In the genomic region with DNA sequence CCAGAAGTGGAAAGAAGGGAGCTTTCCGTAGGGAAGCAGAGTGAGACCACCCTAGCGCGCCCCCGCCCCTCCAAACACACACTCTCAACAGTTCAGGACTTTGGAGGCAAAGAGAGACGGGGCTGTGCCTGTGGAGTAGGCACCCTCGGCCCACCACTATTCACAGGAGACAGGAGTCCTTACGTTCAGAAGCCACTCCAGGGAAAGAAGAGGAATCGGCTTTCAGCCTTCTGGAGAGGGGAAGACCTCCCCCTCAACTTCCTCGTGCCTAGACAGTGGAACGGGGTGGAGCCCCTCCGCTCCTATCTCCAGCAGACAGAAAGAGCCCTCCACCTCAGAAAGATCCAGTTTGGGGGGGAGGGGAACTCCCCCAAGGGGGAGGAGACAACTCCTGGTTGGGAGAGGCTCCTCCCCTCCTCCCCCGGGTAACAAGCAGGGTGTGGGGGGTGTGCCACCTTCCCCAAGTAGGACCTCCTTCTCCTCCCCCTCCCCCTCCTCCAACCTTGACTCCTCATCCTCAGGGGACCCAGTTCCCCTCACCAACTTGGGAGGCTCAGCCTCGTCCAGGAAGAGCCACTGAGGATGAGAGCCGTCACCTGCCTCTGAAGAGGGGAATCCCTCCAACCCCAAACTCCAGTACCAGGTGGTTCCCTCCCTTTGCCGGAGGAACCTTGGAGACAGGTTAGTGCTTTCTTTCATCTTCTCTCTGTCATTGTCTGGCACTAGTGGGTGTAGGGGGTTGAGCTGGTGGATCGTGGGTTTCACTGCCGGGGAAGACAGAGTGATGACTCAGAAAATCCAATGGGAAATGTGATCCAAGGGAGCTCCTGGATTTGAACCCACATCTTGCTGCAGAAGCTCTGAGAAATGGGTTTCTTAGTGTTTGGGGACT, we compare ENCODE assay signal across 1 cellular context.
A peak's percentile ranks its signal among the peaks of the same experiment; 100 is the strongest.
TF ChIP-seq lines count a peak whose summit lies in the region.

No MANE protein-coding gene starts in this region.

TF ChIP-seq in HEK293, 187 proteins besides CTCF, POLR2A, EP300 and RAD21 (continued from another document and continues in another):
- TF ChIP-seq, protein P1, sequence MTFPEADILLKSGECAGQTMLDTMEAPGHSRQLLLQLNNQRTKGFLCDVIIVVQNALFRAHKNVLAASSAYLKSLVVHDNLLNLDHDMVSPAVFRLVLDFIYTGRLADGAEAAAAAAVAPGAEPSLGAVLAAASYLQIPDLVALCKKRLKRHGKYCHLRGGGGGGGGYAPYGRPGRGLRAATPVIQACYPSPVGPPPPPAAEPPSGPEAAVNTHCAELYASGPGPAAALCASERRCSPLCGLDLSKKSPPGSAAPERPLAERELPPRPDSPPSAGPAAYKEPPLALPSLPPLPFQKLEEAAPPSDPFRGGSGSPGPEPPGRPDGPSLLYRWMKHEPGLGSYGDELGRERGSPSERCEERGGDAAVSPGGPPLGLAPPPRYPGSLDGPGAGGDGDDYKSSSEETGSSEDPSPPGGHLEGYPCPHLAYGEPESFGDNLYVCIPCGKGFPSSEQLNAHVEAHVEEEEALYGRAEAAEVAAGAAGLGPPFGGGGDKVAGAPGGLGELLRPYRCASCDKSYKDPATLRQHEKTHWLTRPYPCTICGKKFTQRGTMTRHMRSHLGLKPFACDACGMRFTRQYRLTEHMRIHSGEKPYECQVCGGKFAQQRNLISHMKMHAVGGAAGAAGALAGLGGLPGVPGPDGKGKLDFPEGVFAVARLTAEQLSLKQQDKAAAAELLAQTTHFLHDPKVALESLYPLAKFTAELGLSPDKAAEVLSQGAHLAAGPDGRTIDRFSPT (tag by site-specific recombination; IDR thresholded peaks at IDR 0.05): peak; percentile 81
- TF ChIP-seq ZBTB17 (tag by site-specific recombination; IDR thresholded peaks at IDR 0.05) (peak; percentile 76; the same call in 1 of the 2 replicates), IKZF3 (tag by site-specific recombination; IDR thresholded peaks at IDR 0.05) (peak; percentile 78), PRDM1 (tag by site-specific recombination; IDR thresholded peaks at IDR 0.05) (peak; percentile 40), ZBTB48 (tag by site-specific recombination; IDR thresholded peaks at IDR 0.05) (peak; percentile 27; the same call in 1 of the 2 replicates), SP7 (tag by site-specific recombination; IDR thresholded peaks at IDR 0.05) (no peak; the same call in 1 of the 2 replicates), ZNF155 (tag by site-specific recombination; IDR thresholded peaks at IDR 0.05) (no peak), ZFP69B (tag by site-specific recombination; IDR thresholded peaks at IDR 0.05) (no peak), ZNF248 (tag by site-specific recombination; IDR thresholded peaks at IDR 0.05) (no peak), ZNF530 (tag by site-specific recombination; IDR thresholded peaks at IDR 0.05; ENCODE audit: low read depth) (no peak), SCRT1 (tag by site-specific recombination; IDR thresholded peaks at IDR 0.05; ENCODE audit: borderline replicate concordance) (no peak), ZNF394 (tag by site-specific recombination; IDR thresholded peaks at IDR 0.05; ENCODE audit: borderline replicate concordance) (peak; percentile 10; the same call in 1 of the 2 replicates), OSR2 (tag by site-specific recombination; IDR thresholded peaks at IDR 0.05) (no peak), ZNF621 (tag by site-specific recombination; IDR thresholded peaks at IDR 0.05) (no peak), ZNF555 (tag by site-specific recombination; conservative IDR thresholded peaks at IDR 0.05) (no peak), ZNF423 (tag by site-specific recombination; IDR thresholded peaks at IDR 0.05) (no peak), ZBTB7A (tag by site-specific recombination; IDR thresholded peaks at IDR 0.05; ENCODE audit: low read depth) (no peak), ZNF529 (tag by site-specific recombination; IDR thresholded peaks at IDR 0.05; ENCODE audit: insufficient replicate concordance) (no peak), ZNF843 (tag by site-specific recombination; IDR thresholded peaks at IDR 0.05) (no peak), ZNF629 (tag by site-specific recombination; IDR thresholded peaks at IDR 0.05) (no peak; the same call in 1 of the 2 replicates), BCL11A (tag by site-specific recombination; IDR thresholded peaks at IDR 0.05; ENCODE audit: low read depth) (no peak), ZNF335 (tag by site-specific recombination; conservative IDR thresholded peaks at IDR 0.05) (peak; percentile 33; the same call in 1 of the 2 replicates), ZNF24 (tag by site-specific recombination; IDR thresholded peaks at IDR 0.05) (no peak), ZNF776 (tag by site-specific recombination; IDR thresholded peaks at IDR 0.05; ENCODE audit: borderline replicate concordance) (no peak), ZNF366 (tag by site-specific recombination; conservative IDR thresholded peaks at IDR 0.05) (0 out of 2 replicates have a peak, but pooled peaks have one; percentile 61), ZNF658 (tag by site-specific recombination; IDR thresholded peaks at IDR 0.05) (no peak), ZIC2 (tag by site-specific recombination; IDR thresholded peaks at IDR 0.05) (no peak), ZNF341 (tag by site-specific recombination; IDR thresholded peaks at IDR 0.05; ENCODE audit: low read depth) (peak; percentile 77), RBAK (tag by site-specific recombination; IDR thresholded peaks at IDR 0.05) (no peak), ZNF133 (tag by site-specific recombination; IDR thresholded peaks at IDR 0.05) (no peak), SP2 (tag by site-specific recombination; IDR thresholded peaks at IDR 0.05) (peak; percentile 71), ZNF112 (tag by site-specific recombination; IDR thresholded peaks at IDR 0.05) (no peak), ZNF19 (tag by site-specific recombination; IDR thresholded peaks at IDR 0.05; ENCODE audit: low read depth) (no peak), ZFP37 (tag by site-specific recombination; IDR thresholded peaks at IDR 0.05) (peak; percentile 28; the same call in 1 of the 2 replicates), ZNF146 (tag by site-specific recombination; IDR thresholded peaks at IDR 0.05) (no peak), ZNF600 (tag by site-specific recombination; IDR thresholded peaks at IDR 0.05) (peak; percentile 37; the same call in 1 of the 2 replicates), ZNF184 (tag by site-specific recombination; IDR thresholded peaks at IDR 0.05) (no peak), ZNF558 (tag by site-specific recombination; IDR thresholded peaks at IDR 0.05) (no peak), KLF1 (tag by site-specific recombination; IDR thresholded peaks at IDR 0.05) (peak; percentile 80), ZNF76 (tag by site-specific recombination; IDR thresholded peaks at IDR 0.05; ENCODE audit: borderline replicate concordance, low read depth) (no peak), GLI2 (tag by site-specific recombination; IDR thresholded peaks at IDR 0.05; ENCODE audit: borderline replicate concordance, low read depth) (no peak), ZNF610 (tag by site-specific recombination; IDR thresholded peaks at IDR 0.05; ENCODE audit: borderline replicate concordance) (no peak), GLIS2 (tag by site-specific recombination; IDR thresholded peaks at IDR 0.05) (peak; percentile 78), KLF9 (tag by site-specific recombination; IDR thresholded peaks at IDR 0.05; ENCODE audit: low read depth) (peak; percentile 80), ZNF350 (tag by site-specific recombination; IDR thresholded peaks at IDR 0.05) (no peak), HOXC10 (CRISPR knock-in tag; IDR thresholded peaks at IDR 0.05) (no peak), WT1 (tag by site-specific recombination; IDR thresholded peaks at IDR 0.05) (peak; percentile 71)
- TF ChIP-seq, protein P2, sequence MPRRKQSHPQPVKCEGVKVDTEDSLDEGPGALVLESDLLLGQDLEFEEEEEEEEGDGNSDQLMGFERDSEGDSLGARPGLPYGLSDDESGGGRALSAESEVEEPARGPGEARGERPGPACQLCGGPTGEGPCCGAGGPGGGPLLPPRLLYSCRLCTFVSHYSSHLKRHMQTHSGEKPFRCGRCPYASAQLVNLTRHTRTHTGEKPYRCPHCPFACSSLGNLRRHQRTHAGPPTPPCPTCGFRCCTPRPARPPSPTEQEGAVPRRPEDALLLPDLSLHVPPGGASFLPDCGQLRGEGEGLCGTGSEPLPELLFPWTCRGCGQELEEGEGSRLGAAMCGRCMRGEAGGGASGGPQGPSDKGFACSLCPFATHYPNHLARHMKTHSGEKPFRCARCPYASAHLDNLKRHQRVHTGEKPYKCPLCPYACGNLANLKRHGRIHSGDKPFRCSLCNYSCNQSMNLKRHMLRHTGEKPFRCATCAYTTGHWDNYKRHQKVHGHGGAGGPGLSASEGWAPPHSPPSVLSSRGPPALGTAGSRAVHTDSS (tag by site-specific recombination; IDR thresholded peaks at IDR 0.05): peak; percentile 43; the same call in 1 of the 2 replicates
- TF ChIP-seq, protein P3, sequence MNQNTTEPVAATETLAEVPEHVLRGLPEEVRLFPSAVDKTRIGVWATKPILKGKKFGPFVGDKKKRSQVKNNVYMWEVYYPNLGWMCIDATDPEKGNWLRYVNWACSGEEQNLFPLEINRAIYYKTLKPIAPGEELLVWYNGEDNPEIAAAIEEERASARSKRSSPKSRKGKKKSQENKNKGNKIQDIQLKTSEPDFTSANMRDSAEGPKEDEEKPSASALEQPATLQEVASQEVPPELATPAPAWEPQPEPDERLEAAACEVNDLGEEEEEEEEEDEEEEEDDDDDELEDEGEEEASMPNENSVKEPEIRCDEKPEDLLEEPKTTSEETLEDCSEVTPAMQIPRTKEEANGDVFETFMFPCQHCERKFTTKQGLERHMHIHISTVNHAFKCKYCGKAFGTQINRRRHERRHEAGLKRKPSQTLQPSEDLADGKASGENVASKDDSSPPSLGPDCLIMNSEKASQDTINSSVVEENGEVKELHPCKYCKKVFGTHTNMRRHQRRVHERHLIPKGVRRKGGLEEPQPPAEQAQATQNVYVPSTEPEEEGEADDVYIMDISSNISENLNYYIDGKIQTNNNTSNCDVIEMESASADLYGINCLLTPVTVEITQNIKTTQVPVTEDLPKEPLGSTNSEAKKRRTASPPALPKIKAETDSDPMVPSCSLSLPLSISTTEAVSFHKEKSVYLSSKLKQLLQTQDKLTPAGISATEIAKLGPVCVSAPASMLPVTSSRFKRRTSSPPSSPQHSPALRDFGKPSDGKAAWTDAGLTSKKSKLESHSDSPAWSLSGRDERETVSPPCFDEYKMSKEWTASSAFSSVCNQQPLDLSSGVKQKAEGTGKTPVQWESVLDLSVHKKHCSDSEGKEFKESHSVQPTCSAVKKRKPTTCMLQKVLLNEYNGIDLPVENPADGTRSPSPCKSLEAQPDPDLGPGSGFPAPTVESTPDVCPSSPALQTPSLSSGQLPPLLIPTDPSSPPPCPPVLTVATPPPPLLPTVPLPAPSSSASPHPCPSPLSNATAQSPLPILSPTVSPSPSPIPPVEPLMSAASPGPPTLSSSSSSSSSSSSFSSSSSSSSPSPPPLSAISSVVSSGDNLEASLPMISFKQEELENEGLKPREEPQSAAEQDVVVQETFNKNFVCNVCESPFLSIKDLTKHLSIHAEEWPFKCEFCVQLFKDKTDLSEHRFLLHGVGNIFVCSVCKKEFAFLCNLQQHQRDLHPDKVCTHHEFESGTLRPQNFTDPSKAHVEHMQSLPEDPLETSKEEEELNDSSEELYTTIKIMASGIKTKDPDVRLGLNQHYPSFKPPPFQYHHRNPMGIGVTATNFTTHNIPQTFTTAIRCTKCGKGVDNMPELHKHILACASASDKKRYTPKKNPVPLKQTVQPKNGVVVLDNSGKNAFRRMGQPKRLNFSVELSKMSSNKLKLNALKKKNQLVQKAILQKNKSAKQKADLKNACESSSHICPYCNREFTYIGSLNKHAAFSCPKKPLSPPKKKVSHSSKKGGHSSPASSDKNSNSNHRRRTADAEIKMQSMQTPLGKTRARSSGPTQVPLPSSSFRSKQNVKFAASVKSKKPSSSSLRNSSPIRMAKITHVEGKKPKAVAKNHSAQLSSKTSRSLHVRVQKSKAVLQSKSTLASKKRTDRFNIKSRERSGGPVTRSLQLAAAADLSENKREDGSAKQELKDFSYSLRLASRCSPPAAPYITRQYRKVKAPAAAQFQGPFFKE (tag by site-specific recombination; IDR thresholded peaks at IDR 0.05; ENCODE audit: borderline replicate concordance): 0 out of 2 replicates have a peak, but pooled peaks have one; percentile 14
- TF ChIP-seq, protein P4, sequence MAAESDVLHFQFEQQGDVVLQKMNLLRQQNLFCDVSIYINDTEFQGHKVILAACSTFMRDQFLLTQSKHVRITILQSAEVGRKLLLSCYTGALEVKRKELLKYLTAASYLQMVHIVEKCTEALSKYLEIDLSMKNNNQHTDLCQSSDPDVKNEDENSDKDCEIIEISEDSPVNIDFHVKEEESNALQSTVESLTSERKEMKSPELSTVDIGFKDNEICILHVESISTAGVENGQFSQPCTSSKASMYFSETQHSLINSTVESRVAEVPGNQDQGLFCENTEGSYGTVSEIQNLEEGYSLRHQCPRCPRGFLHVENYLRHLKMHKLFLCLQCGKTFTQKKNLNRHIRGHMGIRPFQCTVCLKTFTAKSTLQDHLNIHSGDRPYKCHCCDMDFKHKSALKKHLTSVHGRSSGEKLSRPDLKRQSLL (tag by site-specific recombination; IDR thresholded peaks at IDR 0.05): no peak
- TF ChIP-seq, protein P5, sequence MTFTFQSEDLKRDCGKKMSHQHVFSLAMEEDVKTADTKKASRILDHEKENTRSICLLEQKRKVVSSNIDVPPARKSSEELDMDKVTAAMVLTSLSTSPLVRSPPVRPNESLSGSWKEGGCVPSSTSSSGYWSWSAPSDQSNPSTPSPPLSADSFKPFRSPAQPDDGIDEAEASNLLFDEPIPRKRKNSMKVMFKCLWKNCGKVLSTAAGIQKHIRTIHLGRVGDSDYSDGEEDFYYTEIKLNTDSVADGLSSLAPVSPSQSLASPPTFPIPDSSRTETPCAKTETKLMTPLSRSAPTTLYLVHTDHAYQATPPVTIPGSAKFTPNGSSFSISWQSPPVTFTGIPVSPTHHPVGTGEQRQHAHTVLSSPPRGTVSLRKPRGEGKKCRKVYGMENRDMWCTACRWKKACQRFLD (tag by site-specific recombination; IDR thresholded peaks at IDR 0.05): no peak
- TF ChIP-seq, protein P6, sequence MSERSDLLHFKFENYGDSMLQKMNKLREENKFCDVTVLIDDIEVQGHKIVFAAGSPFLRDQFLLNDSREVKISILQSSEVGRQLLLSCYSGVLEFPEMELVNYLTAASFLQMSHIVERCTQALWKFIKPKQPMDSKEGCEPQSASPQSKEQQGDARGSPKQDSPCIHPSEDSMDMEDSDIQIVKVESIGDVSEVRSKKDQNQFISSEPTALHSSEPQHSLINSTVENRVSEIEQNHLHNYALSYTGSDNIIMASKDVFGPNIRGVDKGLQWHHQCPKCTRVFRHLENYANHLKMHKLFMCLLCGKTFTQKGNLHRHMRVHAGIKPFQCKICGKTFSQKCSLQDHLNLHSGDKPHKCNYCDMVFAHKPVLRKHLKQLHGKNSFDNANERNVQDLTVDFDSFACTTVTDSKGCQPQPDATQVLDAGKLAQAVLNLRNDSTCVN (tag by site-specific recombination; optimal IDR thresholded peaks at IDR 0.05): no peak
- TF ChIP-seq, protein P7, sequence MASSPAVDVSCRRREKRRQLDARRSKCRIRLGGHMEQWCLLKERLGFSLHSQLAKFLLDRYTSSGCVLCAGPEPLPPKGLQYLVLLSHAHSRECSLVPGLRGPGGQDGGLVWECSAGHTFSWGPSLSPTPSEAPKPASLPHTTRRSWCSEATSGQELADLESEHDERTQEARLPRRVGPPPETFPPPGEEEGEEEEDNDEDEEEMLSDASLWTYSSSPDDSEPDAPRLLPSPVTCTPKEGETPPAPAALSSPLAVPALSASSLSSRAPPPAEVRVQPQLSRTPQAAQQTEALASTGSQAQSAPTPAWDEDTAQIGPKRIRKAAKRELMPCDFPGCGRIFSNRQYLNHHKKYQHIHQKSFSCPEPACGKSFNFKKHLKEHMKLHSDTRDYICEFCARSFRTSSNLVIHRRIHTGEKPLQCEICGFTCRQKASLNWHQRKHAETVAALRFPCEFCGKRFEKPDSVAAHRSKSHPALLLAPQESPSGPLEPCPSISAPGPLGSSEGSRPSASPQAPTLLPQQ (tag by site-specific recombination; IDR thresholded peaks at IDR 0.05): no peak
